8 cellular contexts compared by ENCODE assay signal in genomic region chr17:61837175-61838051, GRCh38. TPM values are rescaled to one million over a fixed set of nuclear protein-coding genes. Genes with fewer than 3 reads are reported as not detected.
DNase-seq lines count a peak whose midpoint lies in the region; ATAC-seq and TF ChIP-seq lines count a peak whose summit lies in the region.

No MANE protein-coding gene starts in this region.

- intact Hi-C loops in heart right ventricle (cut with DNase I), result loop anchor here in 9 of 10 donors (5.0 to 10.0 kb wide), 6 partner anchors 203 to 1120 kb away; no protein-coding TSS in a partner anchor

- DNase-seq in EH (ENCODE audit: low read depth) (peak; percentile 77), RPMI7951 (ENCODE audit: low read depth) (peak; percentile 54), heart right ventricle (peak; percentile 19 to 24), skeletal muscle cell (ENCODE audit: low read depth) (peak; percentile 23)
- peak; percentile 35 for DNase-seq in Jurkat, Clone E6-1 (ENCODE audit: low read depth, low spot score)
- DNase-seq in activated naive CD8-positive, alpha-beta T cell treated with anti-CD3 and anti-CD28 coated beads for 36 hours, result peak; percentile 21

- no peak overlapping the region for H3K4me3 Mint-ChIP-seq in activated naive CD8-positive, alpha-beta T cell treated with anti-CD3 and anti-CD28 coated beads for 36 hours

- peaks cover 6% of the 10 kb centered on the region for H3K36me3 Mint-ChIP-seq in activated naive CD8-positive, alpha-beta T cell treated with anti-CD3 and anti-CD28 coated beads for 36 hours

- H3K4me1 Mint-ChIP-seq in activated naive CD8-positive, alpha-beta T cell treated with anti-CD3 and anti-CD28 coated beads for 36 hours, result no peaks in the 10 kb centered on the region

- no peak for ATAC-seq in heart right ventricle
- ATAC-seq in GM19397 (IDR thresholded peaks at IDR 0.05; ENCODE audit: unreplicated experiment), result no peak
- no peak for ATAC-seq in GM18868 (IDR thresholded peaks at IDR 0.05; ENCODE audit: unreplicated experiment)

- H3K27me3 Mint-ChIP-seq in activated naive CD8-positive, alpha-beta T cell treated with anti-CD3 and anti-CD28 coated beads for 36 hours, result no peaks in the 10 kb centered on the region

- peak in 8 of 9 donors; percentile 24 to 81 (median 69) for TF ChIP-seq CTCF in heart right ventricle (IDR thresholded peaks at IDR 0.05)

- H3K36me3 ChIP-seq in heart right ventricle, result no peaks in the 10 kb centered on the region

- H3K9me3 ChIP-seq in heart right ventricle, result no peaks in the 10 kb centered on the region

- 50 to 51% methylated on average over 4 of the region's 4 CpGs for WGBS in heart right ventricle, 2 donors

- H3K4me1 ChIP-seq in heart right ventricle, result no peaks in the 10 kb centered on the region

- H3K27ac Mint-ChIP-seq in activated naive CD8-positive, alpha-beta T cell treated with anti-CD3 and anti-CD28 coated beads for 36 hours, result no peak overlapping the region

- no peak overlapping the region for H3K27ac ChIP-seq in heart right ventricle

- H3K9me3 Mint-ChIP-seq in activated naive CD8-positive, alpha-beta T cell treated with anti-CD3 and anti-CD28 coated beads for 36 hours, result no peaks in the 10 kb centered on the region

- H3K27me3 ChIP-seq in heart right ventricle, result no peaks in the 10 kb centered on the region

- no peak overlapping the region for H3K4me3 ChIP-seq in Jurkat, Clone E6-1 (ENCODE audit: low read length)
- H3K4me3 ChIP-seq in heart right ventricle (no peak overlapping the region), skeletal muscle cell (ENCODE audit: low read depth, low read length) (no peak overlapping the region)

RNA-seq across cellular contexts. Expression of gene BRIP1, which starts 25.9 kb away (rescaled TPM):
- polyA plus RNA-seq in Jurkat, Clone E6-1 (2012; ENCODE audit: insufficient read depth, insufficient read length), result 11.1 TPM
- 10.7 and 12.7 TPM in 2 replicates for total RNA-seq in RPMI7951 (2014; rRNA removed; shearing (Covaris generic))
- 10 to 100 TPM; 16.6 to 17.0 TPM for total RNA-seq in activated naive CD8-positive, alpha-beta T cell treated with anti-CD3 and anti-CD28 coated beads for 36 hours
- 1 to 10 TPM in 1 of 10 donors, under 1 TPM in 8, not detected in 1; 0.09 to 2.1 (median 0.26) TPM for total RNA-seq in heart right ventricle
- under 1 TPM; 0.03 to 0.22 TPM for polyA plus RNA-seq in heart right ventricle

Comparison
In these comparisons a context has a peak if more than half of its experiments do, and no peak if none do; other contexts are left out.
1. DNase-seq: peak in every context shown above with its lines; median percentile 77 in EH; 54 in RPMI7951; 35 in Jurkat, Clone E6-1; 23 in skeletal muscle cell; 22 in heart right ventricle; 21 in activated naive CD8-positive, alpha-beta T cell treated with anti-CD3 and anti-CD28 coated beads for 36 hours.